ENCODE assay signal across 8 cellular contexts in genomic region chr1:202184750-202185460, GRCh38. TPM values are rescaled to one million over a fixed set of nuclear protein-coding genes. Genes with fewer than 3 reads are reported as not detected.
A peak's percentile ranks its signal among the peaks of the same experiment; 100 is the strongest.
DNase-seq lines count a peak whose midpoint lies in the region; ATAC-seq and TF ChIP-seq lines count a peak whose summit lies in the region.

No MANE protein-coding gene starts in this region.

- H3K27me3 ChIP-seq in DND-41 (ENCODE audit: insufficient read depth, low read length, poor library complexity) (no peaks in the 10 kb centered on the region), NT2/D1 (ENCODE audit: insufficient read depth, insufficient read length) (peaks cover 7% of the 10 kb centered on the region)

- H3K36me3 ChIP-seq in DND-41 (ENCODE audit: insufficient read depth, low read length) (no peaks in the 10 kb centered on the region), NT2/D1 (ENCODE audit: insufficient read depth, insufficient read length, low read length) (no peaks in the 10 kb centered on the region), mucosa of descending colon (ENCODE audit: low read depth) (no peaks in the 10 kb centered on the region)

- H3K4me1 ChIP-seq in DND-41 (ENCODE audit: insufficient read depth, low read length) = 0 out of 2 replicates have a peak, but pooled peaks cover 2% of the 10 kb centered on the region
- peaks cover 4% of the 10 kb centered on the region for H3K4me1 ChIP-seq in NT2/D1 (ENCODE audit: insufficient read depth, insufficient read length)
- peaks cover 5% of the 10 kb centered on the region for H3K4me1 ChIP-seq in mucosa of descending colon (ENCODE audit: low read depth)

- ATAC-seq in DND-41 (ENCODE audit: insufficient read depth, low read depth) = peak; percentile 67
- ATAC-seq in mucosa of descending colon = peak; percentile 83
- no peak for ATAC-seq in GM21786 (IDR thresholded peaks at IDR 0.05; ENCODE audit: unreplicated experiment)

- no peak overlapping the region for H3K4me2 ChIP-seq in DND-41 (ENCODE audit: insufficient read depth, low read length)

- intact Hi-C loops in mucosa of descending colon (cut with DNase I, micrococcal nuclease) = loop anchor here (5.0 to 10.0 kb wide), 3 partner anchors 130 to 530 kb away; partner anchors contain the start of gene SYT2 (in 1 of the 2)

- no peaks in the 10 kb centered on the region for H3K9me3 ChIP-seq in DND-41 (ENCODE audit: insufficient read depth, low read length, severe bottlenecking)
- no peaks in the 10 kb centered on the region for H3K9me3 ChIP-seq in NT2/D1 (ENCODE audit: insufficient read depth, low read length)
- no peaks in the 10 kb centered on the region for H3K9me3 ChIP-seq in mucosa of descending colon

- DNase-seq in DND-41 (peak; percentile 77), HUDEP-2 (lab: John Stamatoyannopoulos, UW; ENCODE audit: unreplicated experiment in 76 of 76) (peak in 66 of 76 experiments; percentile 13 to 77 (median 58)), NT2/D1 (ENCODE audit: low read depth, low spot score) (peak; percentile 98), epithelial cell of prostate (ENCODE audit: low read depth, low spot score) (peak; percentile 31), mucosa of descending colon (peak; percentile 82 to 91 (median 86))
- peak; percentile 39 for DNase-seq in activated CD8-positive, alpha-beta memory T cell treated with anti-CD3 and anti-CD28 coated beads, Interleukin-2, amount 50 U/mL, for 24 hours (ENCODE audit: extremely low read depth)
- DNase-seq in stimulated activated CD8-positive, alpha-beta memory T cell treated with anti-CD3 and anti-CD28 coated beads, Interleukin-4, amount 100 ng/mL, for 48 hours = peak; percentile 90

- peaks cover 3% of the 10 kb centered on the region; the same call in 1 of the 2 replicates for H4K20me1 ChIP-seq in DND-41 (ENCODE audit: insufficient read depth, low read length)

- H3K4me3 ChIP-seq in DND-41 (ENCODE audit: low read depth in 1 of 2, low read length in 2 of 2) (no peak overlapping the region), NT2/D1 (ENCODE audit: insufficient read length, low read depth) (no peak overlapping the region), mucosa of descending colon (no peak overlapping the region)

- no peak overlapping the region for H3K9ac ChIP-seq in DND-41 (ENCODE audit: low read depth, low read length)
- peak overlapping the region; percentile 15 for H3K9ac ChIP-seq in NT2/D1 (ENCODE audit: insufficient read length, low read depth)

- H3K27ac ChIP-seq in DND-41 (ENCODE audit: low read length) = no peak overlapping the region
- no peak overlapping the region for H3K27ac ChIP-seq in epithelial cell of prostate

- no peaks in the 10 kb centered on the region for H3K79me2 ChIP-seq in DND-41 (ENCODE audit: insufficient read depth, low read length)

- no peak overlapping the region for H2AFZ ChIP-seq in DND-41 (ENCODE audit: low read depth, low read length)

- TF ChIP-seq CTCF in DND-41 (IDR thresholded peaks at IDR 0.05; ENCODE audit: borderline replicate concordance, extremely low read depth, low read length, poor library complexity, severe bottlenecking) (peak; percentile 77), mucosa of descending colon (IDR thresholded peaks at IDR 0.05) (peak; percentile 80)

RNA-seq across cellular contexts. Expression of gene LGR6, which starts 8.7 kb away (rescaled TPM):
- 1 to 10 TPM in 2 of 3 donors, under 1 TPM in 1; 0.66 to 4.2 (median 1.3) TPM for total RNA-seq in mucosa of descending colon

RNA-seq across cellular contexts. Expression of gene PTPN7, which starts 24.5 kb away (rescaled TPM):
- total RNA-seq in mucosa of descending colon = 1 to 10 TPM; 5.0 to 6.3 (median 6.1) TPM

RNA-seq across cellular contexts. Expression of gene ARL8A, which starts 40.4 kb away (rescaled TPM):
- total RNA-seq in mucosa of descending colon = 10 to 100 TPM; 36.3 to 69.6 (median 41.2) TPM

Comparison
In these comparisons a context has a peak if more than half of its experiments do, and no peak if none do; other contexts are left out.
1. DNase-seq: peak in every context shown above with its lines; median percentile 98 in NT2/D1; 90 in stimulated activated CD8-positive, alpha-beta memory T cell treated with anti-CD3 and anti-CD28 coated beads, Interleukin-4, amount 100 ng/mL, for 48 hours; 86 in mucosa of descending colon; 77 in DND-41; 58 in HUDEP-2; 39 in activated CD8-positive, alpha-beta memory T cell treated with anti-CD3 and anti-CD28 coated beads, Interleukin-2, amount 50 U/mL, for 24 hours; 31 in epithelial cell of prostate.